Comparison of ENCODE assay signal across 18 cellular contexts in genomic region chr1:219185486-219186117, GRCh38. TPM values are rescaled to one million over a fixed set of nuclear protein-coding genes. Genes with fewer than 3 reads are reported as not detected.
A peak's percentile ranks its signal among the peaks of the same experiment; 100 is the strongest.
DNase-seq lines count a peak whose midpoint lies in the region; ATAC-seq, FAIRE-seq and TF ChIP-seq lines count a peak whose summit lies in the region.
"Had no signal": no experiment of that assay in that cellular context is flagged by ENCODE, and none has a peak within 500 bp of the region (broad histone marks: within the 10 kb centered on the region; RNA-seq: fewer than 3 reads in every experiment).

No MANE protein-coding gene starts in this region.

- H3K4me3 ChIP-seq in ascending aorta (no peak overlapping the region), sigmoid colon (no peak overlapping the region), thyroid gland (replicated peaks in 1 of 3) (no peak overlapping the region)
- H3K4me3 ChIP-seq: esophagus squamous epithelium, PC-9, SJSA1 had no signal

- no peak for TF ChIP-seq POLR2A in GM12891 (IDR thresholded peaks at IDR 0.05; ENCODE audit: low read depth, low read length)
- TF ChIP-seq POLR2A in sigmoid colon (IDR thresholded peaks at IDR 0.05) = no peak
- no peak for TF ChIP-seq POLR2A in thyroid gland (IDR thresholded peaks at IDR 0.05)

- H3K27me3 ChIP-seq in ascending aorta (no peaks in the 10 kb centered on the region), sigmoid colon (no peaks in the 10 kb centered on the region), thyroid gland (no peaks in the 10 kb centered on the region)
- H3K27me3 ChIP-seq: esophagus squamous epithelium, SJSA1 had no signal

- no peak for DNase-seq in GM12891 (ENCODE audit: insufficient read length, low spot score)
- no peak for DNase-seq in ascending aorta (ENCODE audit: low spot score in 2 of 2)
- no peak for DNase-seq in sigmoid colon
- DNase-seq in NCI-H187 (lab: John Stamatoyannopoulos, UW) = no peak
- DNase-seq in thyroid gland = no peak
- DNase-seq: AML-193; COR-L47; esophagus squamous epithelium; H9; NCI-H1417; NCI-H82; PC-9; stimulated activated CD4-positive, alpha-beta T cell treated with anti-CD3 and anti-CD28 coated beads, Interleukin-2, amount 100 ng/mL, for 24 hours; T-helper 2 cell had no signal

- peak; percentile 70 for FAIRE-seq in GM12891 (lab: Jason Lieb, UNC)

- H3K9me3 ChIP-seq in ascending aorta (no peaks in the 10 kb centered on the region), sigmoid colon (no peaks in the 10 kb centered on the region), thyroid gland (no peaks in the 10 kb centered on the region)
- H3K9me3 ChIP-seq: esophagus squamous epithelium, SJSA1 had no signal

- peak overlapping the region; percentile 1 to 25 for H3K27ac ChIP-seq in ascending aorta
- peak overlapping the region in 3 of 4 donors; percentile 21 to 68 (median 60) for H3K27ac ChIP-seq in sigmoid colon
- H3K27ac ChIP-seq in thyroid gland = no peak overlapping the region
- H3K27ac ChIP-seq: esophagus squamous epithelium, parathyroid adenoma, PC-9, SJSA1 had no signal

- H3K36me3 ChIP-seq in ascending aorta (peaks cover 0 to 3% of the 10 kb centered on the region in 2 donors), sigmoid colon (peaks cover 0 to under 1% (median 0%) of the 10 kb centered on the region in 4 donors), thyroid gland (no peaks in the 10 kb centered on the region)

- peak in 1 of 4 donors; percentile 28 for TF ChIP-seq EP300 in sigmoid colon (IDR thresholded peaks at IDR 0.05)

- TF ChIP-seq CTCF in ascending aorta (IDR thresholded peaks at IDR 0.05) = no peak
- TF ChIP-seq CTCF in sigmoid colon (IDR thresholded peaks at IDR 0.05) = no peak
- TF ChIP-seq CTCF in thyroid gland (IDR thresholded peaks at IDR 0.05) = no peak

- peak; percentile 26 for ATAC-seq in HG02588 (IDR thresholded peaks at IDR 0.05; ENCODE audit: unreplicated experiment)
- ATAC-seq in GM18517 (IDR thresholded peaks at IDR 0.05; ENCODE audit: unreplicated experiment) = no peak

- H3K4me1 ChIP-seq in ascending aorta (peaks cover 0 to 8% of the 10 kb centered on the region in 2 donors), sigmoid colon (peaks cover 0 to 60% (median 31%) of the 10 kb centered on the region in 4 donors), thyroid gland (peaks cover 10 to 14% of the 10 kb centered on the region in 2 donors)
- H3K4me1 ChIP-seq: parathyroid adenoma had no signal

- intact Hi-C loops in ascending aorta (cut with DNase I) = loop anchor here (5.0 kb wide), 1 partner anchor 112 kb away; no protein-coding TSS in a partner anchor
- intact Hi-C loops in sigmoid colon (cut with DNase I) = no loop called here
- intact Hi-C loops in thyroid gland (cut with DNase I) = no loop called here

- 93 to 94% methylated on average over 3 of the region's 3 CpGs for WGBS in sigmoid colon, 2 donors
- 87 to 92% methylated on average over 3 of the region's 3 CpGs for WGBS in thyroid gland, 2 donors

TF ChIP-seq in GM12891, 5 proteins besides CTCF, POLR2A, EP300 and RAD21:
- TF ChIP-seq SPI1 (IDR thresholded peaks at IDR 0.05; ENCODE audit: low read depth, low read length) = no peak
- no peak for TF ChIP-seq TAF1 (IDR thresholded peaks at IDR 0.05; ENCODE audit: low read depth, low read length)
- TF ChIP-seq POLR2AphosphoS5 (IDR thresholded peaks at IDR 0.05; ENCODE audit: low read depth, low read length) = no peak
- no peak for TF ChIP-seq PAX5 (IDR thresholded peaks at IDR 0.05; ENCODE audit: insufficient read depth, low read length, severe bottlenecking)
- TF ChIP-seq POU2F2 (IDR thresholded peaks at IDR 0.05; ENCODE audit: low read depth, low read length) = no peak

RNA-seq across cellular contexts. Expression of gene LYPLAL1, which starts 11.9 kb away (rescaled TPM):
- 17.7 TPM for polyA plus RNA-seq in GM12891 (2012; ENCODE audit: low read depth, missing spikeins)
- total RNA-seq in ascending aorta (27.5 TPM), sigmoid colon (10 to 100 TPM; 22.4 to 36.0 (median 32.1) TPM), thyroid gland (10 to 100 TPM; 32.1 to 49.4 (median 39.5) TPM)
- polyA plus RNA-seq in sigmoid colon = 10 to 100 TPM; 11.8 to 23.4 (median 20.1) TPM

Comparison
In these comparisons a context has a peak if more than half of its experiments do, and no peak if none do; other contexts are left out.
1. H3K27ac ChIP-seq: peak in ascending aorta (2 of 2) and sigmoid colon (3 of 4); none in thyroid gland (0 of 3).